1 cellular context compared by ENCODE assay signal in genomic region chr20:49916146-49917002, GRCh38.
A peak's percentile ranks its signal among the peaks of the same experiment; 100 is the strongest.
TF ChIP-seq lines count a peak whose summit lies in the region.

No MANE protein-coding gene starts in this region.

TF ChIP-seq in HepG2, 621 proteins besides CTCF, POLR2A, EP300 and RAD21 (continued from another document and continues in another):
- TF ChIP-seq KIAA2018 (CRISPR knock-in tag; IDR thresholded peaks at IDR 0.05; ENCODE audit: borderline replicate concordance) = no peak
- no peak for TF ChIP-seq ZSCAN29 (CRISPR knock-in tag; conservative IDR thresholded peaks at IDR 0.05)
- no peak for TF ChIP-seq MATR3 (CRISPR knock-in tag; IDR thresholded peaks at IDR 0.05)
- TF ChIP-seq NFIC (IDR thresholded peaks at IDR 0.05; ENCODE audit: low read length) = 0 out of 2 replicates have a peak, but pooled peaks have one; percentile 83
- peak; percentile 95 for TF ChIP-seq ATF2 (CRISPR knock-in tag; IDR thresholded peaks at IDR 0.05)
- peak; percentile 77 for TF ChIP-seq THAP11 (CRISPR knock-in tag; IDR thresholded peaks at IDR 0.05)
- peak; percentile 59; the same call in 1 of the 2 replicates for TF ChIP-seq ZNF574 (CRISPR knock-in tag; IDR thresholded peaks at IDR 0.05)
- no peak for TF ChIP-seq MXD1 (CRISPR knock-in tag; IDR thresholded peaks at IDR 0.05)
- TF ChIP-seq U2AF2 (IDR thresholded peaks at IDR 0.05; ENCODE audit: low read depth, low read length) = no peak
- TF ChIP-seq NFE2L1 (CRISPR knock-in tag; IDR thresholded peaks at IDR 0.05; ENCODE audit: borderline replicate concordance) = no peak
- no peak for TF ChIP-seq TMF1 (CRISPR knock-in tag; IDR thresholded peaks at IDR 0.05; ENCODE audit: low read depth)
- TF ChIP-seq CREB3 (CRISPR knock-in tag; IDR thresholded peaks at IDR 0.05) = no peak
- no peak; the same call in 1 of the 2 replicates for TF ChIP-seq ISX (CRISPR knock-in tag; conservative IDR thresholded peaks at IDR 0.05)
- TF ChIP-seq BRD4 (CRISPR knock-in tag; IDR thresholded peaks at IDR 0.05) = 0 out of 2 replicates have a peak, but pooled peaks have one; percentile 61
- no peak for TF ChIP-seq MTA3 (CRISPR knock-in tag; IDR thresholded peaks at IDR 0.05)
- TF ChIP-seq DBP (CRISPR knock-in tag; IDR thresholded peaks at IDR 0.05; ENCODE audit: not compliant biosample characterization) = no peak
- peak; percentile 98 for TF ChIP-seq MIER3 (CRISPR knock-in tag; IDR thresholded peaks at IDR 0.05; ENCODE audit: borderline replicate concordance)
- 0 out of 2 replicates have a peak, but pooled peaks have one; percentile 46 for TF ChIP-seq TOPORS (CRISPR knock-in tag; IDR thresholded peaks at IDR 0.05)
- no peak for TF ChIP-seq TRIM22 (IDR thresholded peaks at IDR 0.05)
- TF ChIP-seq HMGXB4 (CRISPR knock-in tag; IDR thresholded peaks at IDR 0.05; ENCODE audit: borderline replicate concordance in 1 of 2, low read depth in 1 of 2) = peak in 1 of 2 experiments; percentile 26; a peak in 1 of 4 replicates
- TF ChIP-seq ZNF296 (CRISPR knock-in tag; conservative IDR thresholded peaks at IDR 0.05) = no peak
- TF ChIP-seq JUND (CRISPR knock-in tag; IDR thresholded peaks at IDR 0.05) = peak; percentile 95
- TF ChIP-seq ZNF44 (CRISPR knock-in tag; IDR thresholded peaks at IDR 0.05) = no peak
- TF ChIP-seq ZNF143 (CRISPR knock-in tag; IDR thresholded peaks at IDR 0.05) = no peak; the same call in 1 of the 2 replicates
- peak; percentile 95 for TF ChIP-seq ZSCAN9 (CRISPR knock-in tag; IDR thresholded peaks at IDR 0.05; ENCODE audit: borderline replicate concordance)
- TF ChIP-seq POGK (CRISPR knock-in tag; conservative IDR thresholded peaks at IDR 0.05) = peak; percentile 25; the same call in 1 of the 2 replicates
- TF ChIP-seq ZBTB34 (CRISPR knock-in tag; IDR thresholded peaks at IDR 0.05) = peak; percentile 51; the same call in 1 of the 2 replicates
- peak; percentile 81; the same call in 1 of the 2 replicates for TF ChIP-seq ZNF747 (CRISPR knock-in tag; IDR thresholded peaks at IDR 0.05; ENCODE audit: borderline replicate concordance)
- TF ChIP-seq GZF1 (CRISPR knock-in tag; IDR thresholded peaks at IDR 0.05) = no peak
- TF ChIP-seq HBP1 (CRISPR knock-in tag; IDR thresholded peaks at IDR 0.05; ENCODE audit: low read depth) = peak; percentile 92; the same call in 1 of the 2 replicates
- no peak for TF ChIP-seq ZNF776 (CRISPR knock-in tag; IDR thresholded peaks at IDR 0.05)
- no peak; the same call in 1 of the 2 replicates for TF ChIP-seq ZNF33B (CRISPR knock-in tag; IDR thresholded peaks at IDR 0.05)
- no peak for TF ChIP-seq RBM39 (IDR thresholded peaks at IDR 0.05; ENCODE audit: low read depth, low read length, poor library complexity, severe bottlenecking)
